27 cellular contexts compared by ENCODE assay signal in the genomic region with DNA sequence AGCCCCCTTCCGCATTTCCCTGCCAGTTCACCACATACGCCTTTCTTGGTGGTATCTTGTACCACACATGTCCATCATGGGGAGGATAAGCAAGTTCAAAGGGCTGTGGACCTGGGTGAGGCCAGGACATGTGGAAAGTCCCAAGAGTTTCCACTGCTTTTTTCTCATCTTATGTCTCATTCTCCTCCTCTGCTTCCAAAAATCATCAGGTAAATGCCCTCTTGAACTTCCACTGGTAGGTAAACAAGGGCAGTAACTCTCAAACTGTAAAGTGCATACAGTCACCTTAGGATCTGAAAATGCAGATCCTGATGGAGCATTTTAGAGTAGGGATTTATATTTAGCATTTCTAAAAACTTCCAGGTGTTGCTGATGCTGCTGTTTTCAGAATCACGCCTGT.
"Had no signal": no experiment of that assay in that cellular context is flagged by ENCODE, and none has a peak within 500 bp of the region (broad histone marks: within the 10 kb centered on the region; RNA-seq: fewer than 3 reads in every experiment).

No MANE protein-coding gene starts in this region.

- H3K27ac ChIP-seq: left lung, ovary, right atrium auricular region, skin epidermis, suprapubic skin, thoracic aorta, tibial artery, upper lobe of right lung had no signal

- H3K36me3 ChIP-seq: left lung, ovary, right atrium auricular region, suprapubic skin, thoracic aorta, tibial artery, upper lobe of right lung had no signal

- H3K4me3 Mint-ChIP-seq: mesothelial cell of epicardium; naive B cell; natural killer cell; stimulated activated naive B cell treated with anti-CD40 and anti-IgM and Interleukin-4, amounts not matched to agents 10 μg/mL and 1 μg/mL and 100 μg/mL, for 72 hours had no signal

- H3K27ac Mint-ChIP-seq: mesothelial cell of epicardium; naive B cell; natural killer cell; progenitor cell of endocrine pancreas; stimulated activated naive B cell treated with anti-CD40 and anti-IgM and Interleukin-4, amounts not matched to agents 10 μg/mL and 1 μg/mL and 100 μg/mL, for 72 hours had no signal

- H3K27me3 ChIP-seq: left lung, ovary, right atrium auricular region, suprapubic skin, upper lobe of right lung had no signal

- H3K4me1 Mint-ChIP-seq: mesothelial cell of epicardium, naive B cell, natural killer cell had no signal

- H3K4me3 ChIP-seq: left lung, lung, ovary, right atrium auricular region, skin epidermis, suprapubic skin, thoracic aorta, tibial artery, upper lobe of right lung had no signal

- H3K4me1 ChIP-seq: right atrium auricular region, suprapubic skin, tibial artery had no signal

- FAIRE-seq: keratinocyte, urothelium cell line had no signal

- H3K9me3 ChIP-seq: left lung, ovary, right atrium auricular region, suprapubic skin, thoracic aorta, tibial artery, upper lobe of right lung had no signal

- ATAC-seq: left cardiac atrium; left lung; natural killer cell; sciatic nerve; stimulated activated naive B cell treated with anti-CD40 and anti-IgM and Interleukin-4, amounts not matched to agents 10 μg/mL and 1 μg/mL and 100 μg/mL, for 72 hours; stimulated activated naive CD8-positive, alpha-beta T cell treated with anti-CD3 and anti-CD28 coated beads, Interleukin-15, Interleukin-2, amounts not matched to agents 100 U/mL and 50 U/mL, for 24 hours; upper lobe of right lung had no signal

- H3K36me3 Mint-ChIP-seq: mesothelial cell of epicardium; natural killer cell; stimulated activated naive B cell treated with anti-CD40 and anti-IgM and Interleukin-4, amounts not matched to agents 10 μg/mL and 1 μg/mL and 100 μg/mL, for 72 hours had no signal

- DNase-seq: hippocampal formation; kidney glomerular epithelial cell; left cardiac atrium; left lung; mesendoderm; naive B cell; natural killer cell; ovary; stimulated activated CD4-positive, alpha-beta T cell treated with anti-CD3 and anti-CD28 coated beads, Interleukin-12 subunit alpha, Interleukin-12 subunit beta, amount 100 ng/mL, for 4 hours; stimulated activated CD4-positive, alpha-beta T cell treated with anti-CD3 and anti-CD28 coated beads, Interleukin-15, amount 100 ng/mL, for 24 hours; stimulated activated CD4-positive, alpha-beta T cell treated with anti-CD3 and anti-CD28 coated beads, Interleukin-2, amount 100 ng/mL, for 24 hours; stimulated activated CD4-positive, alpha-beta T cell treated with anti-CD3 and anti-CD28 coated beads, Interleukin-4, amount 100 ng/mL, for 1 hour; stimulated activated naive B cell treated with anti-CD40 and anti-IgM and Interleukin-4, amounts not matched to agents 10 μg/mL and 1 μg/mL and 100 μg/mL, for 72 hours; stimulated activated naive CD8-positive, alpha-beta T cell treated with anti-CD3 and anti-CD28 coated beads, Interleukin-15, Interleukin-2, amounts not matched to agents 100 U/mL and 50 U/mL, for 24 hours; tibial artery; trophoblast cell; upper lobe of right lung had no signal

- H3K9me3 Mint-ChIP-seq: mesothelial cell of epicardium; naive B cell; natural killer cell; stimulated activated naive B cell treated with anti-CD40 and anti-IgM and Interleukin-4, amounts not matched to agents 10 μg/mL and 1 μg/mL and 100 μg/mL, for 72 hours had no signal
